In genomic region chr19:49301165-49301865, GRCh38 we compare ENCODE assay signal across 8 cellular contexts. TPM values are rescaled to one million over a fixed set of nuclear protein-coding genes. Genes with fewer than 3 reads are reported as not detected.
DNase-seq lines count a peak whose midpoint lies in the region; ATAC-seq and TF ChIP-seq lines count a peak whose summit lies in the region.

No MANE protein-coding gene starts in this region.

- H3K36me3 ChIP-seq in breast epithelium: no peaks in the 10 kb centered on the region

- TF ChIP-seq POLR2A in breast epithelium (IDR thresholded peaks at IDR 0.05): no peak

- intact Hi-C loops in breast epithelium (cut with DNase I; ENCODE audit: low total_unique reads): no loop called here

- no peak overlapping the region for H3K27ac ChIP-seq in breast epithelium

- no peaks in the 10 kb centered on the region for H3K27me3 ChIP-seq in breast epithelium

- H3K4me3 ChIP-seq in WI38 (ENCODE audit: low read depth, low read length): no peak overlapping the region
- H3K4me3 ChIP-seq in breast epithelium: peak overlapping the region in 1 of 3 donors; percentile 44

- DNase-seq in AG08396 (ENCODE audit: low spot score) (peak; percentile 81), NCI-H1694 (lab: John Stamatoyannopoulos, UW) (peak; percentile 89), breast epithelium (ENCODE audit: low spot score in 2 of 2) (peak; percentile 27 to 73), iris pigment epithelial cell (ENCODE audit: low read depth) (peak; percentile 62)
- peak; percentile 54 to 74 for DNase-seq in stimulated activated CD4-positive, alpha-beta T cell treated with anti-CD3 and anti-CD28 coated beads, Interleukin-15, amount 100 ng/mL, for 1 hour (ENCODE audit: low read depth in 1 of 2, low spot score in 1 of 2)

- no peaks in the 10 kb centered on the region for H3K4me1 ChIP-seq in breast epithelium

- peak; percentile 77 for TF ChIP-seq CTCF in WI38 (IDR thresholded peaks at IDR 0.05; ENCODE audit: low read depth, low read length)
- TF ChIP-seq CTCF in breast epithelium (IDR thresholded peaks at IDR 0.05): peak in 2 of 3 donors; percentile 41 to 51

- ATAC-seq in GM19455 (IDR thresholded peaks at IDR 0.05; ENCODE audit: unreplicated experiment) (peak; percentile 68), HG03457 (IDR thresholded peaks at IDR 0.05; ENCODE audit: unreplicated experiment) (no peak)

- H3K9me3 ChIP-seq in breast epithelium: no peaks in the 10 kb centered on the region

RNA-seq across cellular contexts. Expression of gene SLC6A16, which starts 23.7 kb away (rescaled TPM):
- total RNA-seq in breast epithelium: 1 to 10 TPM; 1.2 to 2.7 (median 2.0) TPM

RNA-seq across cellular contexts. Expression of gene CD37, which starts 33.9 kb away (rescaled TPM):
- 10 to 100 TPM in 2 of 3 donors, 1 to 10 TPM in 1; 2.9 to 19.7 (median 15.4) TPM for total RNA-seq in breast epithelium
